ENCODE assay signal across 13 cellular contexts in genomic region chr3:195440379-195440778, GRCh38. TPM values are rescaled to one million over a fixed set of nuclear protein-coding genes. Genes with fewer than 3 reads are reported as not detected.
DNase-seq lines count a peak whose midpoint lies in the region; ATAC-seq, FAIRE-seq and TF ChIP-seq lines count a peak whose summit lies in the region.
"Had no signal": no experiment of that assay in that cellular context is flagged by ENCODE, and none has a peak within 500 bp of the region (broad histone marks: within the 10 kb centered on the region; RNA-seq: fewer than 3 reads in every experiment).

No MANE protein-coding gene starts in this region.

- in situ Hi-C loops in K562 (cut with MboI), result no loop called here

- peak overlapping the region; percentile 66 for H3K4me3 Mint-ChIP-seq in neural crest cell

- H3F3A ChIP-seq in Loucy (ENCODE audit: low read depth), result no peaks in the 10 kb centered on the region

- POLR2A ChIA-PET in K562 (lab: Yijun Ruan, JAX), result interaction anchor here (0.7 to 2.1 kb wide), 4 partner anchors 9 to 166 kb away, joined by 3 to 7 read pairs (median 4); no protein-coding TSS in a partner anchor

- H4K20me1 ChIP-seq in Loucy (ENCODE audit: insufficient read depth, low read length, poor library complexity, severe bottlenecking) (peaks cover 52% of the 10 kb centered on the region), K562 (replicated peaks; ENCODE audit: control insufficient read depth, insufficient read depth, low read length) (no peaks in the 10 kb centered on the region; the same call in 1 of the 2 replicates)

- DNase-seq in GM06990 (ENCODE audit: extremely low read depth, insufficient read length) (peak; percentile 39), K562 (ENCODE audit: extremely low read depth in 1 of 4, low spot score in 3 of 4) (no peak), neural crest cell (ENCODE audit: low read depth, low spot score) (no peak), psoas muscle (no peak), DMS53 (lab: John Stamatoyannopoulos, UW) (no peak), AG08396 (ENCODE audit: low spot score) (no peak), cerebellum (ENCODE audit: low spot score) (no peak)
- DNase-seq: anterior cingulate cortex, DMS79, NCI-H2171 treated with DMSO at 0.1 percent for 48 hours had no signal

- H3K9me3 ChIP-seq in Loucy (ENCODE audit: insufficient read depth, low read depth, low read length), result no peaks in the 10 kb centered on the region
- no peaks in the 10 kb centered on the region for H3K9me3 ChIP-seq in K562 (replicated peaks; ENCODE audit: control insufficient read depth, insufficient read depth, low read depth, low read length)
- H3K9me3 ChIP-seq in psoas muscle, result no peaks in the 10 kb centered on the region

- H3K36me3 ChIP-seq in GM06990 (ENCODE audit: control insufficient read depth, insufficient read depth, low read length), result no peaks in the 10 kb centered on the region
- H3K36me3 ChIP-seq in Loucy (ENCODE audit: insufficient read depth, low read length), result no peaks in the 10 kb centered on the region
- peaks cover 4% of the 10 kb centered on the region; the same call in 1 of the 3 replicates for H3K36me3 ChIP-seq in K562 (ENCODE audit: control insufficient read depth, insufficient read depth, low read length)
- H3K36me3 ChIP-seq in psoas muscle (ENCODE audit: insufficient read depth in 1 of 2, low read depth in 1 of 2), result no peaks in the 10 kb centered on the region

- peak overlapping the region; percentile 83 for H3K9ac ChIP-seq in Loucy (ENCODE audit: low read depth, low read length, poor library complexity, severe bottlenecking)
- peak overlapping the region in 1 of 2 experiments; percentile 27; a peak in 2 of 4 replicates for H3K9ac ChIP-seq in K562 (ENCODE audit: insufficient read depth in 1 of 2, low read depth in 2 of 2, low read length in 2 of 2)
- H3K9ac ChIP-seq: parathyroid adenoma had no signal

- H3K4me2 ChIP-seq in Loucy (ENCODE audit: low read depth, low read length, poor library complexity, severe bottlenecking), result peak overlapping the region; percentile 85
- peak overlapping the region; percentile 26; the same call in 1 of the 2 replicates for H3K4me2 ChIP-seq in K562 (ENCODE audit: insufficient read depth, low read length)

- ATAC-seq in K562 (no peak), psoas muscle (no peak)
- ATAC-seq: activated CD4-positive, CD25-positive, alpha-beta regulatory T cell treated with anti-CD3 and anti-CD28 coated beads, Interleukin-2, amount 50 U/mL, for 24 hours had no signal

- no peak overlapping the region for H2AFZ ChIP-seq in Loucy (ENCODE audit: low read length)
- H2AFZ ChIP-seq in K562 (ENCODE audit: low read depth, low read length), result no peak overlapping the region
- H2AFZ ChIP-seq: parathyroid adenoma had no signal

- no peaks in the 10 kb centered on the region for H3K9me2 ChIP-seq in Loucy (replicated peaks; ENCODE audit: low read depth, low read length)

- no peak for TF ChIP-seq RAD21 in K562 (CRISPR knock-in tag; conservative IDR thresholded peaks at IDR 0.05 in 1 of 2, IDR thresholded peaks at IDR 0.05 in 1 of 2)

- H3K27me3 ChIP-seq in GM06990 (replicated peaks; ENCODE audit: control insufficient read depth, insufficient read depth, low read length), result no peaks in the 10 kb centered on the region
- H3K27me3 ChIP-seq in Loucy (ENCODE audit: insufficient read depth, low read length, poor library complexity, severe bottlenecking), result no peaks in the 10 kb centered on the region
- no peaks in the 10 kb centered on the region for H3K27me3 ChIP-seq in K562 (ENCODE audit: control insufficient read depth in 2 of 2, insufficient read depth in 2 of 2, low read length in 2 of 2)
- no peaks in the 10 kb centered on the region for H3K27me3 ChIP-seq in psoas muscle (ENCODE audit: insufficient read depth in 3 of 3, low read length in 2 of 3)

- H3K9me1 ChIP-seq in K562 (ENCODE audit: control insufficient read depth, insufficient read depth, low read length), result no peaks in the 10 kb centered on the region

- no peak for FAIRE-seq in K562 (lab: Jason Lieb, UNC)

- peak overlapping the region; percentile 90 for H3K4me3 ChIP-seq in GM06990 (replicated peaks; ENCODE audit: low read depth, low read length)
- H3K4me3 ChIP-seq in Loucy (ENCODE audit: low read length, poor library complexity, severe bottlenecking), result peak overlapping the region; percentile 81
- no peak overlapping the region; the same call in 1 of the 2 replicates for H3K4me3 ChIP-seq in K562
- H3K4me3 ChIP-seq in psoas muscle, result no peak overlapping the region

- H3K36me3 Mint-ChIP-seq in neural crest cell (ENCODE audit: low read depth), result no peaks in the 10 kb centered on the region

- H3K27ac ChIP-seq in K562 (ENCODE audit: extremely low read depth, low read depth, low read length) (no peak overlapping the region), psoas muscle (no peak overlapping the region)
- H3K27ac ChIP-seq: parathyroid adenoma had no signal

- no peak for TF ChIP-seq CTCF in GM06990 (IDR thresholded peaks at IDR 0.05; ENCODE audit: insufficient read depth, low read length, poor library complexity, severe bottlenecking)
- no peak for TF ChIP-seq CTCF in Loucy (conservative IDR thresholded peaks at IDR 0.05; ENCODE audit: low read length)
- no peak for TF ChIP-seq CTCF in K562 (IDR thresholded peaks at IDR 0.05 in 2 of 3, conservative IDR thresholded peaks at IDR 0.05 in 1 of 3; ENCODE audit: insufficient read depth in 2 of 3, low read depth in 1 of 3, low read length in 3 of 3)
- TF ChIP-seq CTCF in neural crest cell (conservative IDR thresholded peaks at IDR 0.05), result no peak
- TF ChIP-seq CTCF in psoas muscle (IDR thresholded peaks at IDR 0.05), result no peak

- 28% methylated on average over 1 of the region's 1 CpG for WGBS in K562 (ENCODE audit: insufficient coverage, low coverage, missing lambda C conversion rate)
- WGBS in psoas muscle, 3 donors, result 70 to 95% (median 88%) methylated on average over 1 of the region's 1 CpG

- H3K79me2 ChIP-seq in Loucy (ENCODE audit: insufficient read depth, low read length) (peaks cover 68% of the 10 kb centered on the region), K562 (ENCODE audit: control insufficient read depth, insufficient read depth, low read length) (peaks cover 69% of the 10 kb centered on the region)

- CTCF ChIA-PET in K562 (lab: Yijun Ruan, JAX; ENCODE audit: low intra/inter-chr PET ratio), result no interaction called here

- peaks cover 45% of the 10 kb centered on the region for H3K4me1 ChIP-seq in Loucy (ENCODE audit: insufficient read depth, low read length, poor library complexity, severe bottlenecking)
- peaks cover 16 to 21% of the 10 kb centered on the region in 2 experiments for H3K4me1 ChIP-seq in K562 (replicated peaks in 1 of 2; ENCODE audit: control insufficient read depth in 2 of 2, insufficient read depth in 2 of 2, low read length in 2 of 2)
- peaks cover 18% of the 10 kb centered on the region for H3K4me1 ChIP-seq in psoas muscle
- H3K4me1 ChIP-seq: parathyroid adenoma had no signal

- peaks cover 29% of the 10 kb centered on the region for H3K4me1 Mint-ChIP-seq in neural crest cell

- H3K9me3 Mint-ChIP-seq in neural crest cell, result no peaks in the 10 kb centered on the region

- no TSS peak for BruUV-seq in K562 (replicated peaks; lab: Mats Ljungman, UMichigan)

- intact Hi-C loops in K562 (cut with micrococcal nuclease), result loop anchor here (10.0 kb wide), 1 partner anchor 84 kb away; no protein-coding TSS in a partner anchor
- intact Hi-C loops in psoas muscle (cut with DNase I), result loop anchor here in 1 of 2 donors (5.0 kb wide), 2 partner anchors 48 to 82 kb away; no protein-coding TSS in a partner anchor

- TF ChIP-seq POLR2A in K562 (conservative IDR thresholded peaks at IDR 0.05), result no peak

- no peaks in the 10 kb centered on the region for H3K27me3 Mint-ChIP-seq in neural crest cell (ENCODE audit: low read depth)

- H3K27ac Mint-ChIP-seq in neural crest cell (ENCODE audit: unreplicated experiment), result no peak overlapping the region

- TF ChIP-seq EP300 in K562 (IDR thresholded peaks at IDR 0.05; ENCODE audit: low read length), result no peak

TF ChIP-seq in K562, 482 proteins besides CTCF, POLR2A, EP300 and RAD21:
- TF ChIP-seq MEF2D (tag; conservative IDR thresholded peaks at IDR 0.05; ENCODE audit: low read depth), result no peak
TF ChIP-seq in K562: peak in this region for 0.

RNA-seq across cellular contexts. Expression of gene ACAP2, which starts 2.4 kb away (rescaled TPM):
- 62.8 and 189 TPM in 2 replicates for total RNA-seq in K562 (2011; cell fraction: chromatin; rRNA removed; ENCODE audit: low replicate concordance)
- total RNA-seq in K562 (2011; cell fraction: nucleolus; rRNA removed), result 38.7 and 57.9 TPM in 2 replicates
- 77.0 and 137 TPM in 2 replicates for total RNA-seq in K562 (2011; cell fraction: nucleoplasm; rRNA removed)
- total RNA-seq in K562 (2014; rRNA removed), result 29.4 and 36.9 TPM in 2 replicates
- 52.7 and 62.3 TPM in 2 replicates for total RNA-seq in K562 (2014; rRNA removed; fragmentation: Illumina TruSeq; extraction: Trizol)
- total RNA-seq in K562 (2015; rRNA removed; fragmentation: Illumina TruSeq; extraction: Trizol), result 44.8 and 50.7 TPM in 2 replicates
- 40.1 and 40.6 TPM in 2 replicates for total RNA-seq in K562 (2021)
- 25.0 and 34.4 TPM in 2 replicates for polyA plus RNA-seq in K562 (2011; rRNA removed)
- polyA plus RNA-seq in K562 (2011; cell fraction: cytosol; rRNA removed), result 6.8 and 12.6 TPM in 2 replicates
- 16.4 and 18.5 TPM in 2 replicates for polyA plus RNA-seq in K562 (2011; cell fraction: nucleus; rRNA removed)
- 16.3 and 25.4 TPM in 2 replicates for polyA plus RNA-seq in K562 (2012)
- polyA plus RNA-seq in K562 (2014; fragmentation: Illumina TruSeq; extraction: Trizol), result 24.3 and 27.5 TPM in 2 replicates
- polyA plus RNA-seq in K562 (2014; fragmentation: Nextera tagmentation; extraction: Ambion mirVana), result 10 to 100 TPM; 10.6 to 12.3 TPM
- 16.8 and 18.1 TPM in 2 replicates for polyA plus RNA-seq in K562 (2014; rRNA removed)
- 124 and 128 TPM in 2 replicates for polyA minus RNA-seq in K562 (2011; rRNA and poly(A)+ RNA removed)
- 34.7 and 48.2 TPM in 2 replicates for polyA minus RNA-seq in K562 (2011; cell fraction: cytosol; rRNA and poly(A)+ RNA removed)
- 53.2 and 81.9 TPM in 2 replicates for polyA minus RNA-seq in K562 (2011; cell fraction: nucleus; rRNA and poly(A)+ RNA removed)
- 35.7 and 37.8 TPM in 2 replicates for total RNA-seq in neural crest cell
- 10 to 100 TPM; 10.2 to 12.5 (median 11.2) TPM for total RNA-seq in psoas muscle
- polyA plus RNA-seq in psoas muscle, result 1 to 10 TPM; 3.2 to 8.9 (median 7.0) TPM
- total RNA-seq in cerebellum, result 171 TPM

Comparison
In these comparisons a context has a peak if more than half of its experiments do, and no peak if none do; other contexts are left out.
1. H3K4me3 ChIP-seq: peak in GM06990 (single experiment) and Loucy (single experiment); none in K562 (single experiment) and psoas muscle (single experiment).